8 cellular contexts compared by ENCODE assay signal in the genomic region with DNA sequence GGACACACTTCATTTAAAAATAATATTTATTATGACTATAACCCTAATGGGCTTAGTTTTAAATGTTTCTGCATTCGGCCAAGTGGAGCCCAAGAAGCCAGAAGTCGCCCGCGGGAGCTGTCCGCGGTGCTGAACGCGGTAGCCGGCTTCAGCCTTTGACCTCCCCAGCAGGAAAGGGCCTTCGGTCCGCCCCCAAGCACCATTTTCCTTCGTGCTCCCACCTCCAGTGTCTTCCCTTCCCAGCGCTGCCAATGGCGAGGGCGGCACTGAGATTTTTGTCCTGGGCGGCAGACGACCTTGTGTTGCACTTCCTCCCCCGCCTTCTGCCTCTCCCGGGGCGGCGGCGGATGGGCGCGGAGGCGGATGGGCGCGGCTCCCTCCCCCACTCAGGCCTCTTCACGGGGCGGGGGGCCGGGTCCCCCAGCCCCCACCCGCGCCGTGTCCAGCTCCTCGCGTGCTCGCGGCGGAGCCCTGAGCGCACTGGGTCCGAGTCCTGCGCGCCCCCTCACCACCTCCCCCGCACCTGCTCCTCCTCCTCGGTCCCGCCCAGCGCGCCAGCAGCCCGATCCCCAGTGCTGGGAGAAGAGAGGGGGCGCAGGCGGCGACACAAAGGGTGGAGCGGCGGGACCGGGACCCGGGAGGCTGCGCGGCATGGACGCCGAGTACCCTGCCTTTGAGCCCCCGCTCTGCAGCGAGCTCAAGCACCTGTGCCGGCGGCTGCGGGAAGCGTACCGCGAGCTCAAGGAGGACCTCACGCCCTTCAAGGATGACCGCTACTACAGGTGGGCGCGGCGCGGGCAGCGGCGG. TPM values are rescaled to one million over a fixed set of nuclear protein-coding genes. Genes with fewer than 3 reads are reported as not detected.
DNase-seq lines count a peak whose midpoint lies in the region; ATAC-seq and FAIRE-seq lines count a peak whose summit lies in the region.

No MANE protein-coding gene starts in this region.

- peaks cover 6 to 19% (median 13%) of the 10 kb centered on the region in 5 donors for H3K9me3 Mint-ChIP-seq in CD8-positive, alpha-beta memory T cell
- H3K9me3 Mint-ChIP-seq in activated T-helper 2 cell treated with anti-CD3 and anti-CD28 coated beads, Interferon-gamma antibody, Interleukin-2, Interleukin-4, amounts not matched to agents 10 μg/mL and 5 μg/mL and 100 μg/mL, durations not matched to agents 14 hours and 24 hours and 36 hours, result no peaks in the 10 kb centered on the region
- H3K9me3 Mint-ChIP-seq in naive thymus-derived CD8-positive, alpha-beta T cell, result peaks cover 0 to 27% (median 9%) of the 10 kb centered on the region in 9 donors

- DNase-seq in CD8-positive, alpha-beta memory T cell, result peak; percentile 63 to 78 (median 66)
- peak; percentile 74 for DNase-seq in HTR-8/SVneo (ENCODE audit: insufficient read length, low spot score)
- peak; percentile 28 for DNase-seq in RKO (ENCODE audit: low spot score)
- peak; percentile 64 for DNase-seq in activated T-helper 2 cell treated with anti-CD3 and anti-CD28 coated beads, Interferon-gamma antibody, Interleukin-2, Interleukin-4, amounts not matched to agents 10 μg/mL and 5 μg/mL and 100 μg/mL, durations not matched to agents 14 hours and 24 hours and 36 hours (ENCODE audit: low spot score)
- DNase-seq in fibroblast of gingiva (ENCODE audit: low read depth), result peak; percentile 59
- peak; percentile 40 to 80 (median 66) for DNase-seq in naive thymus-derived CD8-positive, alpha-beta T cell

- peaks cover 18% of the 10 kb centered on the region for H3K27me3 ChIP-seq in CD8-positive, alpha-beta memory T cell (ENCODE audit: insufficient read depth, low read length, poor library complexity, severe bottlenecking)
- H3K27me3 ChIP-seq in stomach smooth muscle (ENCODE audit: control insufficient read depth in 1 of 2, insufficient read depth in 2 of 2, low read length in 2 of 2), result peaks cover 18 to 30% of the 10 kb centered on the region in 2 donors

- no peak overlapping the region for H3K27ac Mint-ChIP-seq in CD8-positive, alpha-beta memory T cell
- no peak overlapping the region for H3K27ac Mint-ChIP-seq in activated T-helper 2 cell treated with anti-CD3 and anti-CD28 coated beads, Interferon-gamma antibody, Interleukin-2, Interleukin-4, amounts not matched to agents 10 μg/mL and 5 μg/mL and 100 μg/mL, durations not matched to agents 14 hours and 24 hours and 36 hours
- no peak overlapping the region for H3K27ac Mint-ChIP-seq in naive thymus-derived CD8-positive, alpha-beta T cell

- intact Hi-C loops in activated T-helper 2 cell treated with anti-CD3 and anti-CD28 coated beads, Interferon-gamma antibody, Interleukin-2, Interleukin-4, amounts not matched to agents 10 μg/mL and 5 μg/mL and 100 μg/mL, durations not matched to agents 14 hours and 24 hours and 36 hours (cut with micrococcal nuclease), result no loop called here

- H3K4me1 ChIP-seq in CD8-positive, alpha-beta memory T cell (ENCODE audit: insufficient read depth, low read length), result peaks cover 6% of the 10 kb centered on the region
- H3K4me1 ChIP-seq in stomach smooth muscle (ENCODE audit: control insufficient read depth, insufficient read depth, low read length), result peaks cover 4% of the 10 kb centered on the region

- H3K4me1 Mint-ChIP-seq in CD8-positive, alpha-beta memory T cell, result peaks cover 2 to 13% (median 7%) of the 10 kb centered on the region in 3 donors
- H3K4me1 Mint-ChIP-seq in activated T-helper 2 cell treated with anti-CD3 and anti-CD28 coated beads, Interferon-gamma antibody, Interleukin-2, Interleukin-4, amounts not matched to agents 10 μg/mL and 5 μg/mL and 100 μg/mL, durations not matched to agents 14 hours and 24 hours and 36 hours (ENCODE audit: low read depth), result peaks cover 2% of the 10 kb centered on the region
- H3K4me1 Mint-ChIP-seq in naive thymus-derived CD8-positive, alpha-beta T cell, result peaks cover 2 to 8% (median 4%) of the 10 kb centered on the region in 4 donors

- no peak overlapping the region for H3K9ac ChIP-seq in stomach smooth muscle (ENCODE audit: low read length in 2 of 2)

- peaks cover 59 to 74% of the 10 kb centered on the region in 2 donors for H3K27me3 Mint-ChIP-seq in CD8-positive, alpha-beta memory T cell
- peaks cover 47% of the 10 kb centered on the region for H3K27me3 Mint-ChIP-seq in activated T-helper 2 cell treated with anti-CD3 and anti-CD28 coated beads, Interferon-gamma antibody, Interleukin-2, Interleukin-4, amounts not matched to agents 10 μg/mL and 5 μg/mL and 100 μg/mL, durations not matched to agents 14 hours and 24 hours and 36 hours (ENCODE audit: low read depth)
- H3K27me3 Mint-ChIP-seq in naive thymus-derived CD8-positive, alpha-beta T cell, result peaks cover 33 to 67% (median 56%) of the 10 kb centered on the region in 5 donors

- H3K27ac ChIP-seq in CD8-positive, alpha-beta memory T cell (ENCODE audit: low read depth, low read length), result no peak overlapping the region
- no peak overlapping the region for H3K27ac ChIP-seq in stomach smooth muscle (ENCODE audit: low read length)

- H3K4me3 Mint-ChIP-seq in CD8-positive, alpha-beta memory T cell, result peak overlapping the region; percentile 70 to 87 (median 80)
- H3K4me3 Mint-ChIP-seq in activated T-helper 2 cell treated with anti-CD3 and anti-CD28 coated beads, Interferon-gamma antibody, Interleukin-2, Interleukin-4, amounts not matched to agents 10 μg/mL and 5 μg/mL and 100 μg/mL, durations not matched to agents 14 hours and 24 hours and 36 hours (ENCODE audit: low read depth), result peak overlapping the region; percentile 64
- H3K4me3 Mint-ChIP-seq in naive thymus-derived CD8-positive, alpha-beta T cell, result peak overlapping the region; percentile 59 to 80 (median 73)

- ATAC-seq in naive thymus-derived CD8-positive, alpha-beta T cell, result peak; percentile 67 to 82
- no peak for ATAC-seq in HG03139 (IDR thresholded peaks at IDR 0.05; ENCODE audit: unreplicated experiment)

- CTCF ChIA-PET in CD8-positive, alpha-beta memory T cell (lab: Charles Lee), result interaction anchor here (1.5 to 1.9 kb wide), 3 partner anchors 14 to 315 kb away, joined by 3 to 6 read pairs (median 4); partner anchors contain the start of gene TMEM181

- H3K4me3 ChIP-seq in CD8-positive, alpha-beta memory T cell (ENCODE audit: low read length), result peak overlapping the region; percentile 32
- peak overlapping the region; percentile 25 to 64 for H3K4me3 ChIP-seq in stomach smooth muscle (ENCODE audit: low read length in 2 of 2)

- no peaks in the 10 kb centered on the region for H3K36me3 ChIP-seq in CD8-positive, alpha-beta memory T cell (ENCODE audit: insufficient read depth, low read length)
- no peaks in the 10 kb centered on the region for H3K36me3 ChIP-seq in stomach smooth muscle (ENCODE audit: control insufficient read depth in 2 of 2, insufficient read depth in 2 of 2, low read length in 2 of 2)

- POLR2A ChIA-PET in CD8-positive, alpha-beta memory T cell (lab: Charles Lee), result interaction anchor here (0.9 kb wide), 1 partner anchor 18 kb away, joined by 3 read pairs; no protein-coding TSS in a partner anchor
- POLR2A ChIA-PET in naive thymus-derived CD8-positive, alpha-beta T cell (lab: Charles Lee), result no interaction called here

- H3K9me3 ChIP-seq in CD8-positive, alpha-beta memory T cell (ENCODE audit: low read length), result no peaks in the 10 kb centered on the region
- peaks cover 0 to 3% of the 10 kb centered on the region in 2 donors for H3K9me3 ChIP-seq in stomach smooth muscle (ENCODE audit: control insufficient read depth in 2 of 2, low read length in 2 of 2)

- peak; percentile 63 for FAIRE-seq in HTR-8/SVneo (lab: Jason Lieb, UNC)

- H3K36me3 Mint-ChIP-seq in CD8-positive, alpha-beta memory T cell, result peaks cover 0 to 7% (median 6%) of the 10 kb centered on the region in 3 donors
- no peaks in the 10 kb centered on the region for H3K36me3 Mint-ChIP-seq in activated T-helper 2 cell treated with anti-CD3 and anti-CD28 coated beads, Interferon-gamma antibody, Interleukin-2, Interleukin-4, amounts not matched to agents 10 μg/mL and 5 μg/mL and 100 μg/mL, durations not matched to agents 14 hours and 24 hours and 36 hours (ENCODE audit: low read depth)
- H3K36me3 Mint-ChIP-seq in naive thymus-derived CD8-positive, alpha-beta T cell, result peaks cover 2 to 16% (median 2%) of the 10 kb centered on the region in 3 donors

RNA-seq across cellular contexts. Expression of gene TMEM181, which starts 23.6 kb away (rescaled TPM):
- 10 to 100 TPM; 16.0 to 16.6 TPM for total RNA-seq in CD8-positive, alpha-beta memory T cell
- 11.2 TPM for polyA plus RNA-seq in CD8-positive, alpha-beta memory T cell
- total RNA-seq in activated T-helper 2 cell treated with anti-CD3 and anti-CD28 coated beads, Interferon-gamma antibody, Interleukin-2, Interleukin-4, amounts not matched to agents 10 μg/mL and 5 μg/mL and 100 μg/mL, durations not matched to agents 14 hours and 24 hours and 36 hours, result 16.3 and 16.9 TPM in 2 replicates
- 10 to 100 TPM; 16.6 to 16.9 TPM for total RNA-seq in naive thymus-derived CD8-positive, alpha-beta T cell
- 1 to 10 TPM; 3.9 to 4.6 (median 4.2) TPM for polyA plus RNA-seq in naive thymus-derived CD8-positive, alpha-beta T cell
